In genomic region chr1:161993576-161993975, GRCh38 we compare ENCODE assay signal across 20 cellular contexts. TPM values are rescaled to one million over a fixed set of nuclear protein-coding genes. Genes with fewer than 3 reads are reported as not detected.
"Had no signal": no experiment of that assay in that cellular context is flagged by ENCODE, and none has a peak within 500 bp of the region (broad histone marks: within the 10 kb centered on the region; RNA-seq: fewer than 3 reads in every experiment).

No MANE protein-coding gene starts in this region.

- H3K27me3 ChIP-seq: cardiac muscle cell, colonic mucosa, gastrocnemius medialis, heart right ventricle, right lobe of liver, stomach, thyroid gland had no signal

- H3K4me1 Mint-ChIP-seq: stimulated activated naive B cell treated with anti-CD40 and anti-IgM and Interleukin-4, amounts not matched to agents 10 μg/mL and 1 μg/mL and 100 μg/mL, for 72 hours had no signal

- H3K4me1 ChIP-seq: colonic mucosa, gastrocnemius medialis, parathyroid adenoma, psoas muscle, right lobe of liver, thyroid gland had no signal

- H3K4me3 ChIP-seq: cardiac muscle cell, colonic mucosa, heart right ventricle, psoas muscle, right lobe of liver, stomach, thyroid gland had no signal

- H3K9me3 Mint-ChIP-seq: natural killer cell treated with Interleukin-12 subunit alpha and Interleukin-12 subunit beta and Interleukin-15 and Interleukin-18, amount 100 ng/mL, for 72 hours had no signal

- H3K27ac Mint-ChIP-seq: natural killer cell treated with Interleukin-12 subunit alpha and Interleukin-12 subunit beta and Interleukin-15 and Interleukin-18, amount 100 ng/mL, for 72 hours; stimulated activated naive B cell treated with anti-CD40 and anti-IgM and Interleukin-4, amounts not matched to agents 10 μg/mL and 1 μg/mL and 100 μg/mL, for 72 hours had no signal

- DNase-seq: cerebellar nuclear complex; colonic mucosa; effector CD8-positive, alpha-beta T cell; gastrocnemius medialis; heart right ventricle; kidney glomerular epithelial cell; mammary epithelial cell; psoas muscle; retina; right lobe of liver; stimulated activated CD4-positive, alpha-beta T cell treated with anti-CD3 and anti-CD28 coated beads, Interleukin-2, amount 100 ng/mL, for 24 hours; stimulated activated CD4-positive, alpha-beta T cell treated with anti-CD3 and anti-CD28 coated beads, Interleukin-4, amount 100 ng/mL, for 4 hours; stimulated activated naive B cell treated with anti-CD40 and anti-IgM and Interleukin-4, amounts not matched to agents 10 μg/mL and 1 μg/mL and 100 μg/mL, for 72 hours; stomach; thyroid gland had no signal

- H3K9me3 ChIP-seq: colonic mucosa, gastrocnemius medialis, psoas muscle, right lobe of liver, thyroid gland had no signal

- ATAC-seq: esophagus mucosa; gastrocnemius medialis; left lobe of liver; right lobe of liver; stimulated activated naive B cell treated with anti-CD40 and anti-IgM and Interleukin-4, amounts not matched to agents 10 μg/mL and 1 μg/mL and 100 μg/mL, for 72 hours had no signal

- H3K36me3 Mint-ChIP-seq: natural killer cell treated with Interleukin-12 subunit alpha and Interleukin-12 subunit beta and Interleukin-15 and Interleukin-18, amount 100 ng/mL, for 72 hours; stimulated activated naive B cell treated with anti-CD40 and anti-IgM and Interleukin-4, amounts not matched to agents 10 μg/mL and 1 μg/mL and 100 μg/mL, for 72 hours had no signal

- H3K36me3 ChIP-seq: cardiac muscle cell, colonic mucosa, gastrocnemius medialis, right lobe of liver, stomach had no signal

- H3K4me3 Mint-ChIP-seq: natural killer cell treated with Interleukin-12 subunit alpha and Interleukin-12 subunit beta and Interleukin-15 and Interleukin-18, amount 100 ng/mL, for 72 hours; stimulated activated naive B cell treated with anti-CD40 and anti-IgM and Interleukin-4, amounts not matched to agents 10 μg/mL and 1 μg/mL and 100 μg/mL, for 72 hours had no signal

- H3K27ac ChIP-seq: cardiac muscle cell, colonic mucosa, gastrocnemius medialis, heart right ventricle, parathyroid adenoma, psoas muscle, right lobe of liver, stomach, thyroid gland had no signal

RNA-seq across cellular contexts. Expression of gene OLFML2B, which starts 30.1 kb away (rescaled TPM):
- total RNA-seq: natural killer cell treated with Interleukin-12 subunit alpha and Interleukin-12 subunit beta and Interleukin-15 and Interleukin-18, amount 100 ng/mL, for 72 hours had no signal
